In genomic region chr3:184716652-184717607, GRCh38 we compare ENCODE assay signal across 9 cellular contexts. TPM values are rescaled to one million over a fixed set of nuclear protein-coding genes. Genes with fewer than 3 reads are reported as not detected.
DNase-seq lines count a peak whose midpoint lies in the region; ATAC-seq and TF ChIP-seq lines count a peak whose summit lies in the region.
"Had no signal": no experiment of that assay in that cellular context is flagged by ENCODE, and none has a peak within 500 bp of the region (broad histone marks: within the 10 kb centered on the region; RNA-seq: fewer than 3 reads in every experiment).

No MANE protein-coding gene starts in this region.

- TF ChIP-seq CTCF in BJ (IDR thresholded peaks at IDR 0.05; ENCODE audit: insufficient read depth, low read depth, low read length) (0 out of 2 replicates have a peak, but pooled peaks have one; percentile 4), choroid plexus epithelial cell (conservative IDR thresholded peaks at IDR 0.05; ENCODE audit: low read depth, low read length) (no peak), nephron (IDR thresholded peaks at IDR 0.05; ENCODE audit: unreplicated experiment in 3 of 3) (peak; percentile 35 to 48 (median 48))

- H3K27me3 Mint-ChIP-seq in nephron (ENCODE audit: low read depth), result no peaks in the 10 kb centered on the region

- H3K36me3 ChIP-seq in BJ (ENCODE audit: control insufficient read depth, insufficient read depth, low read length), result no peaks in the 10 kb centered on the region

- CTCF ChIA-PET in BJ (lab: Yijun Ruan, JAX), result interaction anchor here (0.8 to 1.7 kb wide), 5 partner anchors 10 to 61 kb away, joined by 3 to 10 read pairs (median 4); no protein-coding TSS in a partner anchor

- H3K27me3 ChIP-seq in BJ (ENCODE audit: control insufficient read depth, insufficient read depth, low read length), result no peaks in the 10 kb centered on the region

- H3K4me1 Mint-ChIP-seq in nephron, result peaks cover 57% of the 10 kb centered on the region

- peak overlapping the region; percentile 42 to 63 (median 47) for H3K4me3 Mint-ChIP-seq in nephron

- H3K4me3 ChIP-seq in BJ (ENCODE audit: low read depth, low read length) (no peak overlapping the region), choroid plexus epithelial cell (ENCODE audit: low read depth, low read length) (peak overlapping the region; percentile 22)
- H3K4me3 ChIP-seq: GM12878 had no signal

- no peaks in the 10 kb centered on the region for H3K9me3 Mint-ChIP-seq in nephron

- POLR2A ChIA-PET in BJ (lab: Charles Lee), result no interaction called here

- H3K27ac Mint-ChIP-seq in nephron, result peak overlapping the region; percentile 88 to 97 (median 97)

- no peaks in the 10 kb centered on the region for H3K36me3 Mint-ChIP-seq in nephron (ENCODE audit: low read depth)

- ATAC-seq in HG03097 (IDR thresholded peaks at IDR 0.05; ENCODE audit: low FRiP score, unreplicated experiment) (no peak), HG03439 (IDR thresholded peaks at IDR 0.05; ENCODE audit: unreplicated experiment) (no peak)
- ATAC-seq: GM12878 had no signal

- DNase-seq in BJ (ENCODE audit: low read depth) (no peak), NCI-H1092 treated with DMSO at 0.1 percent for 48 hours (lab: John Stamatoyannopoulos, UW) (peak; percentile 84), choroid plexus epithelial cell (ENCODE audit: low read depth) (peak; percentile 63), cerebellum (ENCODE audit: low spot score) (no peak)
- DNase-seq in activated T-cell treated with anti-CD3 and anti-CD28 coated beads, Interleukin-2, amount 50 U/mL, for 1 hour, result no peak

RNA-seq across cellular contexts. Expression of gene MAGEF1, which starts 5.1 kb away (rescaled TPM):
- polyA plus RNA-seq in BJ (2011; rRNA removed), result 14.3 and 17.1 TPM in 2 replicates
- 4.4 and 4.9 TPM in 2 replicates for polyA minus RNA-seq in BJ (2011; rRNA and poly(A)+ RNA removed)
- total RNA-seq in cerebellum, result 29.7 TPM

Comparison
In these comparisons a context has a peak if more than half of its experiments do, and no peak if none do; other contexts are left out.
1. DNase-seq: peak in NCI-H1092 treated with DMSO at 0.1 percent for 48 hours (single experiment) and choroid plexus epithelial cell (single experiment); none in BJ (single experiment), cerebellum (single experiment) and activated T-cell treated with anti-CD3 and anti-CD28 coated beads, Interleukin-2, amount 50 U/mL, for 1 hour (single experiment).